Comparison of ENCODE assay signal across 20 cellular contexts in genomic region chr14:98062083-98062482, GRCh38.
"Had no signal": no experiment of that assay in that cellular context is flagged by ENCODE, and none has a peak within 500 bp of the region (broad histone marks: within the 10 kb centered on the region; RNA-seq: fewer than 3 reads in every experiment).

No MANE protein-coding gene starts in this region.

- ATAC-seq: effector memory CD8-positive, alpha-beta T cell; foreskin keratinocyte; heart right ventricle; left lobe of liver; left ventricle myocardium superior; lower lobe of right lung; naive thymus-derived CD4-positive, alpha-beta T cell had no signal

- H3K4me1 ChIP-seq: colonic mucosa, foreskin keratinocyte, heart right ventricle, lower lobe of right lung had no signal

- H3K9me3 ChIP-seq: colonic mucosa, heart right ventricle, lower lobe of right lung had no signal

- H3K36me3 ChIP-seq: colonic mucosa, heart right ventricle, lower lobe of right lung had no signal

- DNase-seq: cerebellar nuclear complex; colonic mucosa; cortex of kidney; effector CD8-positive, alpha-beta T cell; effector memory CD8-positive, alpha-beta T cell; endodermal cell; foreskin keratinocyte; glutamatergic neuron; head of caudate nucleus; heart right ventricle; hypothalamus; immature natural killer cell; islet precursor cell; kidney; kidney glomerular epithelial cell; left ventricle myocardium superior; lower lobe of right lung; mesenchymal stem cell; naive thymus-derived CD4-positive, alpha-beta T cell had no signal

- H3K27me3 ChIP-seq: colonic mucosa, foreskin keratinocyte, heart right ventricle had no signal

- H3K27ac ChIP-seq: colonic mucosa, foreskin keratinocyte, heart right ventricle, lower lobe of right lung had no signal

- H3K4me3 ChIP-seq: colonic mucosa, heart right ventricle, lower lobe of right lung had no signal
